In the genomic region with DNA sequence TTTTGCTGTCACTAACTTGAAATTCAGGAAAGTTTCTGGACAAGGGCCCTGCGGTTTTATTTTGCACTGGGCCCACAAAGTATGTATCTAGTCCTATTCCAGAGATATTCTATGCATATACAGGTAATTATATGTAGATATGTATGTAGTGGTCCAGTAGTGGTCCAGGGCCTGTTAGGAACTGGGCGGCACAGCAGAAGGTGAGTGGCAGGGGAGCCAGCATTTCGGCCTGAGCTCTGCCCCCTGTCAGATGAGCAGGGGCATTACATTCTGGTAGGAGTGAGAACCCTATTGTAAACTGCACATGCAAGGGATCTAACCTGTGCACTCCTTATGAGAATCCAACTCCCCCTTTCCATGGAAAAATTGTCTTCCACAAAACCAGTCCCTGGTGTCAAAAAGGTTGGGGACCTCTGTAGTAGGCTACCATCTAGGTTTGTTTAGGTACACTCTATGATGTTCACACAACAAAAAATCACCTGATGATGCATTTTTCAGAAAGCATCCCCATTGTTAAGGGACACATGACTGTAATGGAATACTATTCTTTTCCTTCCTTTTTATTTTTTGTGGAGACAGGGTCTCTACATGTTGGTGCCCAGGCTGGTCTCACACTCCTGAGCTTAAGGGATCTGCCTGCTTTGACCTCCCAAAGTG, we compare ENCODE assay signal across 7 cellular contexts. TPM values are rescaled to one million over a fixed set of nuclear protein-coding genes. Genes with fewer than 3 reads are reported as not detected.
A peak's percentile ranks its signal among the peaks of the same experiment; 100 is the strongest.
DNase-seq lines count a peak whose midpoint lies in the region; ATAC-seq and TF ChIP-seq lines count a peak whose summit lies in the region.

No MANE protein-coding gene starts in this region.

- H3K9me3 ChIP-seq in left lung, result no peaks in the 10 kb centered on the region

- H3K27me3 ChIP-seq in KMS-11 (ENCODE audit: insufficient read depth, low read depth) (no peaks in the 10 kb centered on the region), left lung (no peaks in the 10 kb centered on the region)

- no peaks in the 10 kb centered on the region for H3K27me3 Mint-ChIP-seq in activated T-helper 2 cell treated with anti-CD3 and anti-CD28 coated beads, Interferon-gamma antibody, Interleukin-2, Interleukin-4, amounts not matched to agents 10 μg/mL and 5 μg/mL and 100 μg/mL, durations not matched to agents 14 hours and 24 hours and 36 hours (ENCODE audit: low read depth)
- H3K27me3 Mint-ChIP-seq in mesothelial cell of epicardium (ENCODE audit: low read depth), result no peaks in the 10 kb centered on the region

- H3K4me3 ChIP-seq in KMS-11 (IDR thresholded peaks at IDR 0.05; ENCODE audit: insufficient read depth, low read depth, low read length), result no peak overlapping the region
- peak overlapping the region in 1 of 2 donors; percentile 77 for H3K4me3 ChIP-seq in left lung

- H3K27ac Mint-ChIP-seq in activated T-helper 2 cell treated with anti-CD3 and anti-CD28 coated beads, Interferon-gamma antibody, Interleukin-2, Interleukin-4, amounts not matched to agents 10 μg/mL and 5 μg/mL and 100 μg/mL, durations not matched to agents 14 hours and 24 hours and 36 hours, result peak overlapping the region; percentile 53
- peak overlapping the region; percentile 45 for H3K27ac Mint-ChIP-seq in mesothelial cell of epicardium

- no peak overlapping the region for H2AFZ ChIP-seq in KMS-11 (ENCODE audit: low read depth)

- peaks cover 27% of the 10 kb centered on the region for H3K4me1 Mint-ChIP-seq in activated T-helper 2 cell treated with anti-CD3 and anti-CD28 coated beads, Interferon-gamma antibody, Interleukin-2, Interleukin-4, amounts not matched to agents 10 μg/mL and 5 μg/mL and 100 μg/mL, durations not matched to agents 14 hours and 24 hours and 36 hours (ENCODE audit: low read depth)
- H3K4me1 Mint-ChIP-seq in mesothelial cell of epicardium, result peaks cover 17% of the 10 kb centered on the region

- ATAC-seq in GM19395 (IDR thresholded peaks at IDR 0.05; ENCODE audit: unreplicated experiment) (no peak), left lung (no peak)

- H3K36me3 ChIP-seq in KMS-11 (ENCODE audit: insufficient read depth) (no peaks in the 10 kb centered on the region), left lung (peaks cover 0 to 11% of the 10 kb centered on the region in 2 donors)

- DNase-seq in GM03348 (ENCODE audit: low spot score), result peak; percentile 11
- DNase-seq in activated T-helper 2 cell treated with anti-CD3 and anti-CD28 coated beads, Interferon-gamma antibody, Interleukin-2, Interleukin-4, amounts not matched to agents 10 μg/mL and 5 μg/mL and 100 μg/mL, durations not matched to agents 14 hours and 24 hours and 36 hours (ENCODE audit: low spot score), result no peak
- DNase-seq in mesothelial cell of epicardium (ENCODE audit: low spot score in 2 of 2, unreplicated experiment in 2 of 2), result no peak
- no peak for DNase-seq in amniotic stem cell (lab: John Stamatoyannopoulos, UW)
- no peak for DNase-seq in left lung

- H3K4me1 ChIP-seq in KMS-11 (ENCODE audit: low read depth, poor library complexity, severe bottlenecking) (peaks cover 23% of the 10 kb centered on the region), left lung (peaks cover 13 to 50% of the 10 kb centered on the region in 2 donors)

- peaks cover 36% of the 10 kb centered on the region for H3K36me3 Mint-ChIP-seq in activated T-helper 2 cell treated with anti-CD3 and anti-CD28 coated beads, Interferon-gamma antibody, Interleukin-2, Interleukin-4, amounts not matched to agents 10 μg/mL and 5 μg/mL and 100 μg/mL, durations not matched to agents 14 hours and 24 hours and 36 hours (ENCODE audit: low read depth)
- H3K36me3 Mint-ChIP-seq in mesothelial cell of epicardium, result no peaks in the 10 kb centered on the region

- peak overlapping the region; percentile 55 for H3K4me3 Mint-ChIP-seq in activated T-helper 2 cell treated with anti-CD3 and anti-CD28 coated beads, Interferon-gamma antibody, Interleukin-2, Interleukin-4, amounts not matched to agents 10 μg/mL and 5 μg/mL and 100 μg/mL, durations not matched to agents 14 hours and 24 hours and 36 hours (ENCODE audit: low read depth)
- H3K4me3 Mint-ChIP-seq in mesothelial cell of epicardium, result no peak overlapping the region

- intact Hi-C loops in activated T-helper 2 cell treated with anti-CD3 and anti-CD28 coated beads, Interferon-gamma antibody, Interleukin-2, Interleukin-4, amounts not matched to agents 10 μg/mL and 5 μg/mL and 100 μg/mL, durations not matched to agents 14 hours and 24 hours and 36 hours (cut with micrococcal nuclease), result no loop called here
- intact Hi-C loops in left lung (cut with DNase I), result no loop called here

- H3K27ac ChIP-seq in KMS-11 (no peak overlapping the region), left lung (no peak overlapping the region)

- no peak overlapping the region for H3K9ac ChIP-seq in KMS-11

- peaks cover 60% of the 10 kb centered on the region for H3K79me2 ChIP-seq in KMS-11 (ENCODE audit: insufficient read depth, low read depth)

- H3K4me2 ChIP-seq in KMS-11, result peak overlapping the region; percentile 0; the same call in 1 of the 2 replicates

- TF ChIP-seq CTCF in KMS-11 (conservative IDR thresholded peaks at IDR 0.05; ENCODE audit: low read depth, low read length) (peak; percentile 74; the same call in 1 of the 2 replicates), mesothelial cell of epicardium (IDR thresholded peaks at IDR 0.05; ENCODE audit: unreplicated experiment) (no peak), left lung (IDR thresholded peaks at IDR 0.05) (peak in 1 of 2 donors; percentile 26)

- H3K9me3 Mint-ChIP-seq in activated T-helper 2 cell treated with anti-CD3 and anti-CD28 coated beads, Interferon-gamma antibody, Interleukin-2, Interleukin-4, amounts not matched to agents 10 μg/mL and 5 μg/mL and 100 μg/mL, durations not matched to agents 14 hours and 24 hours and 36 hours, result no peaks in the 10 kb centered on the region
- H3K9me3 Mint-ChIP-seq in mesothelial cell of epicardium, result no peaks in the 10 kb centered on the region

- H4K20me1 ChIP-seq in KMS-11 (ENCODE audit: insufficient read depth), result no peaks in the 10 kb centered on the region

RNA-seq across cellular contexts. Expression of gene PPP4R3B, which starts 2.8 kb away (rescaled TPM):
- total RNA-seq in activated T-helper 2 cell treated with anti-CD3 and anti-CD28 coated beads, Interferon-gamma antibody, Interleukin-2, Interleukin-4, amounts not matched to agents 10 μg/mL and 5 μg/mL and 100 μg/mL, durations not matched to agents 14 hours and 24 hours and 36 hours, result 69.7 and 69.9 TPM in 2 replicates
- total RNA-seq in mesothelial cell of epicardium, result 52.0 to 56.2 TPM (median 54.1 TPM) in 3 replicates
- total RNA-seq in left lung, result 10 to 100 TPM; 63.8 to 64.6 TPM
